In genomic region chr7:66518151-66518691, GRCh38 we compare ENCODE assay signal across 1 cellular context.
TF ChIP-seq lines count a peak whose summit lies in the region.

No MANE protein-coding gene starts in this region.

TF ChIP-seq in HepG2, 621 proteins besides CTCF, POLR2A, EP300 and RAD21 (continued from another document and continues in another):
- TF ChIP-seq ZBTB33 (CRISPR knock-in tag; IDR thresholded peaks at IDR 0.05): no peak
- TF ChIP-seq PHF8 (CRISPR knock-in tag; IDR thresholded peaks at IDR 0.05): no peak
- no peak for TF ChIP-seq ZFP37 (CRISPR knock-in tag; IDR thresholded peaks at IDR 0.05; ENCODE audit: borderline replicate concordance)
- peak; percentile 24; the same call in 1 of the 2 replicates for TF ChIP-seq ADNP (CRISPR knock-in tag; IDR thresholded peaks at IDR 0.05)
- no peak for TF ChIP-seq GABPB1 (CRISPR knock-in tag; IDR thresholded peaks at IDR 0.05)
- TF ChIP-seq ZNF891 (CRISPR knock-in tag; IDR thresholded peaks at IDR 0.05): peak; percentile 43; the same call in 1 of the 2 replicates
- no peak for TF ChIP-seq KDM5A (IDR thresholded peaks at IDR 0.05; ENCODE audit: borderline replicate concordance, low read length)
- TF ChIP-seq U2AF1 (optimal IDR thresholded peaks at IDR 0.05; ENCODE audit: low read depth, low read length): no peak
- no peak for TF ChIP-seq ARNT2 (CRISPR knock-in tag; IDR thresholded peaks at IDR 0.05; ENCODE audit: low read depth)
- no peak for TF ChIP-seq TBP (CRISPR knock-in tag; IDR thresholded peaks at IDR 0.05)
- TF ChIP-seq HBP1 (CRISPR knock-in tag; IDR thresholded peaks at IDR 0.05; ENCODE audit: low read depth): no peak
- no peak for TF ChIP-seq ZNF816 (CRISPR knock-in tag; IDR thresholded peaks at IDR 0.05; ENCODE audit: borderline replicate concordance)
- TF ChIP-seq ZNF556 (CRISPR knock-in tag; IDR thresholded peaks at IDR 0.05; ENCODE audit: borderline replicate concordance): no peak
- TF ChIP-seq NCOA5 (CRISPR knock-in tag; IDR thresholded peaks at IDR 0.05): no peak
- no peak for TF ChIP-seq IRF2 (CRISPR knock-in tag; IDR thresholded peaks at IDR 0.05)
- peak; percentile 70 for TF ChIP-seq ZNF687 (CRISPR knock-in tag; IDR thresholded peaks at IDR 0.05)
- no peak for TF ChIP-seq ZNF605 (CRISPR knock-in tag; IDR thresholded peaks at IDR 0.05)
- TF ChIP-seq ERF (CRISPR knock-in tag; IDR thresholded peaks at IDR 0.05): peak; percentile 23; the same call in 1 of the 2 replicates
- 0 out of 2 replicates have a peak, but pooled peaks have one; percentile 73 for TF ChIP-seq BCL3 (CRISPR knock-in tag; IDR thresholded peaks at IDR 0.05)
- TF ChIP-seq PITX1 (CRISPR knock-in tag; IDR thresholded peaks at IDR 0.05): peak; percentile 34; the same call in 1 of the 2 replicates
- TF ChIP-seq ZNF160 (CRISPR knock-in tag; IDR thresholded peaks at IDR 0.05): no peak
- TF ChIP-seq AKAP8 (CRISPR knock-in tag; IDR thresholded peaks at IDR 0.05): peak; percentile 26; the same call in 1 of the 2 replicates
- no peak for TF ChIP-seq TBL1XR1 (IDR thresholded peaks at IDR 0.05; ENCODE audit: borderline replicate concordance, low read length, partially characterized antibody)
- TF ChIP-seq ZNF33B (CRISPR knock-in tag; IDR thresholded peaks at IDR 0.05): no peak
- 0 out of 2 replicates have a peak, but pooled peaks have one; percentile 11 for TF ChIP-seq FOXO1 (CRISPR knock-in tag; IDR thresholded peaks at IDR 0.05)
- peak; percentile 24; the same call in 1 of the 2 replicates for TF ChIP-seq ZFX (CRISPR knock-in tag; IDR thresholded peaks at IDR 0.05; ENCODE audit: low read depth)
- TF ChIP-seq ZFP90 (CRISPR knock-in tag; IDR thresholded peaks at IDR 0.05; ENCODE audit: borderline replicate concordance): no peak
- peak; percentile 21 for TF ChIP-seq RXRA (CRISPR knock-in tag; IDR thresholded peaks at IDR 0.05)
- no peak for TF ChIP-seq MXD4 (CRISPR knock-in tag; IDR thresholded peaks at IDR 0.05)
- no peak for TF ChIP-seq IRX3 (CRISPR knock-in tag; IDR thresholded peaks at IDR 0.05; ENCODE audit: borderline replicate concordance, low read depth)
- no peak for TF ChIP-seq MLLT10 (CRISPR knock-in tag; IDR thresholded peaks at IDR 0.05)
- TF ChIP-seq ZNF609 (CRISPR knock-in tag; IDR thresholded peaks at IDR 0.05; ENCODE audit: borderline replicate concordance): no peak
- no peak for TF ChIP-seq SIX4 (CRISPR knock-in tag; IDR thresholded peaks at IDR 0.05)
- TF ChIP-seq KDM2A (CRISPR knock-in tag; IDR thresholded peaks at IDR 0.05; ENCODE audit: borderline replicate concordance, low read depth): peak; percentile 93
- TF ChIP-seq MEIS2 (CRISPR knock-in tag; IDR thresholded peaks at IDR 0.05): no peak
- TF ChIP-seq FOXA3 (CRISPR knock-in tag; IDR thresholded peaks at IDR 0.05): no peak
- no peak for TF ChIP-seq JUNB (CRISPR knock-in tag; IDR thresholded peaks at IDR 0.05; ENCODE audit: borderline replicate concordance)
- no peak for TF ChIP-seq ZSCAN30 (CRISPR knock-in tag; IDR thresholded peaks at IDR 0.05)
- peak; percentile 95 for TF ChIP-seq ZNF629 (CRISPR knock-in tag; conservative IDR thresholded peaks at IDR 0.05)
- peak; percentile 79; the same call in 1 of the 2 replicates for TF ChIP-seq ZNF572 (CRISPR knock-in tag; IDR thresholded peaks at IDR 0.05)
- TF ChIP-seq ZNF280D (CRISPR knock-in tag; IDR thresholded peaks at IDR 0.05): no peak
- no peak for TF ChIP-seq SRSF9 (IDR thresholded peaks at IDR 0.05; ENCODE audit: borderline replicate concordance, insufficient read depth, low read depth, low read length, poor library complexity, severe bottlenecking)
- peak; percentile 88 for TF ChIP-seq ZMYM3 (CRISPR knock-in tag; IDR thresholded peaks at IDR 0.05)
- TF ChIP-seq ZNF607 (CRISPR knock-in tag; IDR thresholded peaks at IDR 0.05; ENCODE audit: borderline replicate concordance): peak; percentile 43; the same call in 1 of the 2 replicates
- TF ChIP-seq ZMYM2 (CRISPR knock-in tag; IDR thresholded peaks at IDR 0.05): peak; percentile 14; the same call in 1 of the 2 replicates
- no peak for TF ChIP-seq SMARCC2 (IDR thresholded peaks at IDR 0.05)
- no peak for TF ChIP-seq SP2 (CRISPR knock-in tag; IDR thresholded peaks at IDR 0.05)
- TF ChIP-seq EED (CRISPR knock-in tag; IDR thresholded peaks at IDR 0.05): no peak
- 0 out of 2 replicates have a peak, but pooled peaks have one; percentile 30 for TF ChIP-seq ZBTB7B (CRISPR knock-in tag; IDR thresholded peaks at IDR 0.05)
- TF ChIP-seq MAFG (CRISPR knock-in tag; IDR thresholded peaks at IDR 0.05): no peak; the same call in 1 of the 2 replicates
- TF ChIP-seq IKZF5 (CRISPR knock-in tag; IDR thresholded peaks at IDR 0.05): 0 out of 2 replicates have a peak, but pooled peaks have one; percentile 27
- TF ChIP-seq SALL1 (CRISPR knock-in tag; IDR thresholded peaks at IDR 0.05): peak; percentile 28; the same call in 1 of the 2 replicates
- TF ChIP-seq MYNN (CRISPR knock-in tag; IDR thresholded peaks at IDR 0.05; ENCODE audit: low read depth): no peak
